8 cellular contexts compared by ENCODE assay signal in the genomic region with DNA sequence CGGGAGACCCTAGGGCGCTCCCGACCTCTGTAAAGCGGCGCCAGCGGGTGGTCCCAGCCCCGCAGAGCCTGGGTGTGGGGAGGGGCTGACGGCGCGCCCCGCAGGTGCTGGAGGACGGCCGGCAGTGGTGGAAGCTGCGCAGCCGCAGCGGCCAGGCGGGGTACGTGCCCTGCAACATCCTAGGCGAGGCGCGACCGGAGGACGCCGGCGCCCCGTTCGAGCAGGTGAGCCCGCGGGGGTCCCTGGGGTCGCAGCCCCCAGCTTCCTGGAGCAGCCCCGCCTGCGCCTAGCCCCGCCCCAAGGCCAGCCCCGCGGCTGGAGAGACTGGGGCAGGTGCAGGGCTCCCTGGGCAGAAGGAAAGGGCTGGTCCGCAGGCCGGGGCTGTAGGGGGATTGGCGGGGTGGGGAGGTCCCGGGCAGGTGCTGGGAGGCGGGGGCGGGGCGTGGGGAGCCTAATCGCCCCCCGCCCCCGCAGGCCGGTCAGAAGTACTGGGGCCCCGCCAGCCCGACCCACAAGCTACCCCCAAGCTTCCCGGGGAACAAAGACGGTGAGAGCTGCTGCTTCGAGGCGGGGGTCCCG. TPM values are rescaled to one million over a fixed set of nuclear protein-coding genes. Genes with fewer than 3 reads are reported as not detected.
DNase-seq lines count a peak whose midpoint lies in the region; ATAC-seq and TF ChIP-seq lines count a peak whose summit lies in the region.

No MANE protein-coding gene starts in this region.

- no peak for TF ChIP-seq CTCF in mucosa of descending colon (IDR thresholded peaks at IDR 0.05)

- no peaks in the 10 kb centered on the region for H3K9me3 ChIP-seq in CD8-positive, alpha-beta memory T cell (ENCODE audit: low read length)
- H3K9me3 ChIP-seq in mucosa of descending colon = no peaks in the 10 kb centered on the region

- H3K9me3 Mint-ChIP-seq in CD8-positive, alpha-beta memory T cell = no peaks in the 10 kb centered on the region
- no peaks in the 10 kb centered on the region for H3K9me3 Mint-ChIP-seq in activated CD8-positive, alpha-beta T cell treated with anti-CD3 and anti-CD28 coated beads, Interleukin-2, amount 10 ng/mL, durations not matched to agents 7 days and 5 days (ENCODE audit: insufficient read depth)

- H3K27me3 Mint-ChIP-seq in CD8-positive, alpha-beta memory T cell = peaks cover 7 to 11% of the 10 kb centered on the region in 2 donors
- H3K27me3 Mint-ChIP-seq in activated CD8-positive, alpha-beta T cell treated with anti-CD3 and anti-CD28 coated beads, Interleukin-2, amount 10 ng/mL, durations not matched to agents 7 days and 5 days (ENCODE audit: low read depth) = peaks cover 13% of the 10 kb centered on the region

- peaks cover 14% of the 10 kb centered on the region for H3K27me3 ChIP-seq in CD8-positive, alpha-beta memory T cell (ENCODE audit: insufficient read depth, low read length, poor library complexity, severe bottlenecking)

- H3K27ac ChIP-seq in CD8-positive, alpha-beta memory T cell (ENCODE audit: low read depth, low read length) = no peak overlapping the region

- H3K4me3 Mint-ChIP-seq in CD8-positive, alpha-beta memory T cell = peak overlapping the region; percentile 62 to 87 (median 70)
- H3K4me3 Mint-ChIP-seq in activated CD8-positive, alpha-beta T cell treated with anti-CD3 and anti-CD28 coated beads, Interleukin-2, amount 10 ng/mL, durations not matched to agents 7 days and 5 days = peak overlapping the region; percentile 75

- H3K4me1 Mint-ChIP-seq in CD8-positive, alpha-beta memory T cell = peaks cover 7 to 31% (median 7%) of the 10 kb centered on the region in 3 donors
- peaks cover 25% of the 10 kb centered on the region for H3K4me1 Mint-ChIP-seq in activated CD8-positive, alpha-beta T cell treated with anti-CD3 and anti-CD28 coated beads, Interleukin-2, amount 10 ng/mL, durations not matched to agents 7 days and 5 days (ENCODE audit: low read depth)

- intact Hi-C loops in mucosa of descending colon (cut with DNase I, micrococcal nuclease) = loop anchor here (5.0 to 10.0 kb wide), 3 partner anchors 61 to 171 kb away; no protein-coding TSS in a partner anchor

- CTCF ChIA-PET in CD8-positive, alpha-beta memory T cell (lab: Charles Lee) = interaction anchor here (0.8 to 7.4 kb wide), 15 partner anchors 11 to 190 kb away, joined by 3 to 69 read pairs (median 4); partner anchors contain the start of genes DEAF1, HRAS, LMNTD2 and RASSF7
- CTCF ChIA-PET in activated CD8-positive, alpha-beta T cell treated with anti-CD3 and anti-CD28 coated beads, Interleukin-2, amount 10 ng/mL, durations not matched to agents 7 days and 5 days (lab: Charles Lee) = interaction anchor here (0.6 to 7.3 kb wide), 20 partner anchors 12 to 398 kb away, joined by 3 to 86 read pairs (median 4); partner anchors contain the start of genes DEAF1, IRF7, PTDSS2 and TALDO1

- no peak for ATAC-seq in GM18505 (IDR thresholded peaks at IDR 0.05; ENCODE audit: unreplicated experiment)
- peak; percentile 21 for ATAC-seq in activated CD8-positive, alpha-beta T cell treated with anti-CD3 and anti-CD28 coated beads, Interleukin-2, amount 10 ng/mL, durations not matched to agents 7 days and 5 days
- ATAC-seq in mucosa of descending colon = peak; percentile 39
- ATAC-seq in GM21723 (IDR thresholded peaks at IDR 0.05; ENCODE audit: unreplicated experiment) = no peak
- no peak for ATAC-seq in HG03097 (IDR thresholded peaks at IDR 0.05; ENCODE audit: low FRiP score, unreplicated experiment)

- no peaks in the 10 kb centered on the region for H3K36me3 Mint-ChIP-seq in CD8-positive, alpha-beta memory T cell
- no peaks in the 10 kb centered on the region for H3K36me3 Mint-ChIP-seq in activated CD8-positive, alpha-beta T cell treated with anti-CD3 and anti-CD28 coated beads, Interleukin-2, amount 10 ng/mL, durations not matched to agents 7 days and 5 days (ENCODE audit: low read depth)

- DNase-seq in CD8-positive, alpha-beta memory T cell = no peak
- DNase-seq in activated CD8-positive, alpha-beta T cell treated with anti-CD3 and anti-CD28 coated beads, Interleukin-2, amount 10 ng/mL, durations not matched to agents 7 days and 5 days = no peak
- DNase-seq in mucosa of descending colon (peak; percentile 26 to 71 (median 64)), globus pallidus (ENCODE audit: low spot score) (no peak), SHP77 (lab: John Stamatoyannopoulos, UW) (no peak)

- no peak overlapping the region for H3K4me3 ChIP-seq in CD8-positive, alpha-beta memory T cell (ENCODE audit: low read length)
- H3K4me3 ChIP-seq in mucosa of descending colon = no peak overlapping the region

- peaks cover 37% of the 10 kb centered on the region for H3K4me1 ChIP-seq in CD8-positive, alpha-beta memory T cell (ENCODE audit: insufficient read depth, low read length)
- peaks cover 29% of the 10 kb centered on the region for H3K4me1 ChIP-seq in mucosa of descending colon (ENCODE audit: low read depth)

- peak overlapping the region in 1 of 8 donors; percentile 57 for H3K27ac Mint-ChIP-seq in CD8-positive, alpha-beta memory T cell
- peak overlapping the region; percentile 34 for H3K27ac Mint-ChIP-seq in activated CD8-positive, alpha-beta T cell treated with anti-CD3 and anti-CD28 coated beads, Interleukin-2, amount 10 ng/mL, durations not matched to agents 7 days and 5 days

- TF ChIP-seq POLR2A in GM18505 (IDR thresholded peaks at IDR 0.05; ENCODE audit: borderline replicate concordance, extremely low read depth, insufficient read depth, insufficient read length) = peak; percentile 20

- POLR2A ChIA-PET in CD8-positive, alpha-beta memory T cell (lab: Charles Lee) = interaction anchor here (0.5 to 2.9 kb wide), 16 partner anchors 20 to 193 kb away, joined by 3 to 13 read pairs (median 4); partner anchors contain the start of genes DEAF1, EPS8L2, IRF7 and PHRF1
- POLR2A ChIA-PET in activated CD8-positive, alpha-beta T cell treated with anti-CD3 and anti-CD28 coated beads, Interleukin-2, amount 10 ng/mL, durations not matched to agents 7 days and 5 days (lab: Charles Lee) = interaction anchor here (0.6 to 3.0 kb wide), 13 partner anchors 21 to 219 kb away, joined by 3 to 24 read pairs (median 4); partner anchors contain the start of genes DEAF1, HRAS, IRF7 and RNH1

- H3K36me3 ChIP-seq in CD8-positive, alpha-beta memory T cell (ENCODE audit: insufficient read depth, low read length) = no peaks in the 10 kb centered on the region
- no peaks in the 10 kb centered on the region for H3K36me3 ChIP-seq in mucosa of descending colon (ENCODE audit: low read depth)

RNA-seq across cellular contexts. Expression of gene EPS8L2, which starts 19.7 kb away (rescaled TPM):
- total RNA-seq in CD8-positive, alpha-beta memory T cell = 1 to 10 TPM; 7.0 to 7.8 TPM
- polyA plus RNA-seq in CD8-positive, alpha-beta memory T cell = 22.9 TPM
- 10 to 100 TPM; 13.9 to 15.0 TPM for total RNA-seq in activated CD8-positive, alpha-beta T cell treated with anti-CD3 and anti-CD28 coated beads, Interleukin-2, amount 10 ng/mL, durations not matched to agents 7 days and 5 days
- total RNA-seq in mucosa of descending colon = 100 to 1,000 TPM; 176 to 335 (median 253) TPM

RNA-seq across cellular contexts. Expression of gene TALDO1, which starts 21.6 kb away (rescaled TPM):
- total RNA-seq in CD8-positive, alpha-beta memory T cell = 100 to 1,000 TPM; 245 to 246 TPM
- 184 TPM for polyA plus RNA-seq in CD8-positive, alpha-beta memory T cell
- 100 to 1,000 TPM; 278 to 289 TPM for total RNA-seq in activated CD8-positive, alpha-beta T cell treated with anti-CD3 and anti-CD28 coated beads, Interleukin-2, amount 10 ng/mL, durations not matched to agents 7 days and 5 days
- total RNA-seq in mucosa of descending colon = 100 to 1,000 TPM; 101 to 158 (median 128) TPM

RNA-seq across cellular contexts. Expression of gene TMEM80, which starts 30.1 kb away (rescaled TPM):
- total RNA-seq in CD8-positive, alpha-beta memory T cell = 10 to 100 TPM; 10.3 to 13.4 TPM
- polyA plus RNA-seq in CD8-positive, alpha-beta memory T cell = 27.8 TPM
- total RNA-seq in activated CD8-positive, alpha-beta T cell treated with anti-CD3 and anti-CD28 coated beads, Interleukin-2, amount 10 ng/mL, durations not matched to agents 7 days and 5 days = 10 to 100 TPM; 27.1 to 29.8 TPM
- total RNA-seq in mucosa of descending colon = 10 to 100 TPM; 31.6 to 43.1 (median 38.0) TPM

RNA-seq across cellular contexts. Expression of gene DEAF1, which starts 30.7 kb away (rescaled TPM):
- total RNA-seq in CD8-positive, alpha-beta memory T cell = 10 to 100 TPM; 52.1 to 54.6 TPM
- 36.3 TPM for polyA plus RNA-seq in CD8-positive, alpha-beta memory T cell
- total RNA-seq in activated CD8-positive, alpha-beta T cell treated with anti-CD3 and anti-CD28 coated beads, Interleukin-2, amount 10 ng/mL, durations not matched to agents 7 days and 5 days = 10 to 100 TPM; 34.1 to 36.7 TPM
- total RNA-seq in mucosa of descending colon = 10 to 100 TPM; 25.1 to 35.7 (median 25.9) TPM

RNA-seq across cellular contexts. Expression of gene GATD1, which starts 51.6 kb away (rescaled TPM):
- 10 to 100 TPM; 53.0 to 56.3 TPM for total RNA-seq in CD8-positive, alpha-beta memory T cell
- polyA plus RNA-seq in CD8-positive, alpha-beta memory T cell = 12.9 TPM
- total RNA-seq in activated CD8-positive, alpha-beta T cell treated with anti-CD3 and anti-CD28 coated beads, Interleukin-2, amount 10 ng/mL, durations not matched to agents 7 days and 5 days = 10 to 100 TPM; 52.1 to 63.2 TPM
- total RNA-seq in mucosa of descending colon = 10 to 100 TPM; 51.9 to 58.8 (median 57.4) TPM

Comparison
In these comparisons a context has a peak if more than half of its experiments do, and no peak if none do; other contexts are left out.
1. DNase-seq: peak in mucosa of descending colon (3 of 3); none in CD8-positive, alpha-beta memory T cell (0 of 5), activated CD8-positive, alpha-beta T cell treated with anti-CD3 and anti-CD28 coated beads, Interleukin-2, amount 10 ng/mL, durations not matched to agents 7 days and 5 days (single experiment), globus pallidus (single experiment) and SHP77 (0 of 2).
2. ATAC-seq: peak in activated CD8-positive, alpha-beta T cell treated with anti-CD3 and anti-CD28 coated beads, Interleukin-2, amount 10 ng/mL, durations not matched to agents 7 days and 5 days (single experiment) and mucosa of descending colon (single experiment); none in GM18505 (single experiment), GM21723 (single experiment) and HG03097 (single experiment).
3. RNA of gene EPS8L2, which starts 19.7 kb away (total RNA-seq): 176 to 335 TPM in mucosa of descending colon; 13.9 to 15.0 TPM in activated CD8-positive, alpha-beta T cell treated with anti-CD3 and anti-CD28 coated beads, Interleukin-2, amount 10 ng/mL, durations not matched to agents 7 days and 5 days and 7.0 to 7.8 TPM in CD8-positive, alpha-beta memory T cell; every median in the first group is over 10 times any median in the second.